22 cellular contexts compared by ENCODE assay signal in the genomic region with DNA sequence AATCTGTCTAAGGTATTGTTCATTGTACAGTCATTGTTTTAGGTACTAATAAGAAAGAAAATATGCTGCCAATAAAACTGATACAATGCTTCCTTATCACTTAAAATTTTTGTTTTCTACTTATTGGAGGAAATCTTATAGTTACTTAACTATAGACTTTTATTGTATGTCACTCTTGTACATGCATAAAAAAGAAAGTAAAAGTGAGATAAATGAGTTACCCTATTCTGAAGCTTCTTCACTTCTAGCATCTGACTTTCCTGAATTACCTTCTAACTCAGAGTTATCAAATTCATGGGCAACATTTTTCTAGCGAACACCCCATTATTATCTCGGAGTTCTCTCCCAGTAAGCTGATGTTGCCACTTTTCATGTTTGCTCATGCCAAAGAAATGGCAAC.
A peak's percentile ranks its signal among the peaks of the same experiment; 100 is the strongest.
DNase-seq lines count a peak whose midpoint lies in the region; ATAC-seq and TF ChIP-seq lines count a peak whose summit lies in the region.
"Had no signal": no experiment of that assay in that cellular context is flagged by ENCODE, and none has a peak within 500 bp of the region (broad histone marks: within the 10 kb centered on the region; RNA-seq: fewer than 3 reads in every experiment).

No MANE protein-coding gene starts in this region.

- H3K27ac ChIP-seq in 22Rv1 = peak overlapping the region; percentile 90
- H3K27ac ChIP-seq in VCaP = peak overlapping the region; percentile 96
- H3K27ac ChIP-seq in GM23248 = no peak overlapping the region
- H3K27ac ChIP-seq: A549 had no signal

- H3K36me3 ChIP-seq in Loucy (ENCODE audit: insufficient read depth, low read length) (no peaks in the 10 kb centered on the region), GM23248 (ENCODE audit: low read depth) (no peaks in the 10 kb centered on the region)
- H3K36me3 ChIP-seq: BE2C; BLaER1 treated with 17β-estradiol and CSF1 and Interleukin-3, amounts not matched to agents 10 nM and 100 nM had no signal

- peak; percentile 54 for ATAC-seq in GM18511 (IDR thresholded peaks at IDR 0.05; ENCODE audit: unreplicated experiment)
- ATAC-seq: A549, GM23338, HCT116 had no signal

- H3K9me2 ChIP-seq in Loucy (replicated peaks; ENCODE audit: low read depth, low read length) (no peaks in the 10 kb centered on the region), GM23248 (ENCODE audit: insufficient read depth) (no peaks in the 10 kb centered on the region)

- DNase-seq in activated effector memory CD4-positive, alpha-beta T cell treated with Interleukin-2 at 50 U/mL for 16 hours = no peak
- no peak for DNase-seq in stimulated activated CD4-positive, alpha-beta T cell treated with anti-CD3 and anti-CD28 coated beads, Interleukin-4, amount 100 ng/mL, for 1 hour
- DNase-seq in DMS79 treated with DMSO at 0.1 percent for 48 hours (lab: John Stamatoyannopoulos, UW) (no peak), GM23248 (no peak)
- DNase-seq: 8988T; ACHN; AML-193; BE2C; Calu3; CD4-positive, alpha-beta T cell; CD8-positive, alpha-beta memory T cell; DMS53; DND-41; H9 had no signal

- peak overlapping the region; percentile 26 for H3K4me3 ChIP-seq in Loucy (ENCODE audit: low read length, poor library complexity, severe bottlenecking)
- no peak overlapping the region for H3K4me3 ChIP-seq in GM23248
- H3K4me3 ChIP-seq: A549; BLaER1 treated with 17β-estradiol and CSF1 and Interleukin-3, amounts not matched to agents 10 nM and 100 nM; GM23338 had no signal

- 6 to 9% methylated on average over 2 of the region's 2 CpGs for WGBS in GM23248 (ENCODE audit: low coverage in 1 of 2, low lambda C conversion rate in 2 of 2, missing lambda C conversion rate in 2 of 2), 2 experiments

- H3K79me2 ChIP-seq in Loucy (ENCODE audit: insufficient read depth, low read length) = no peaks in the 10 kb centered on the region
- no peaks in the 10 kb centered on the region for H3K79me2 ChIP-seq in GM23248 (ENCODE audit: insufficient read depth)

- H3K4me1 ChIP-seq in Loucy (ENCODE audit: insufficient read depth, low read length, poor library complexity, severe bottlenecking) = peaks cover 31% of the 10 kb centered on the region
- no peaks in the 10 kb centered on the region for H3K4me1 ChIP-seq in GM23248 (ENCODE audit: insufficient read depth)
- H3K4me1 ChIP-seq: A549, BE2C had no signal

- TF ChIP-seq CTCF in 22Rv1 (IDR thresholded peaks at IDR 0.05) (no peak), Loucy (conservative IDR thresholded peaks at IDR 0.05; ENCODE audit: low read length) (no peak), VCaP (conservative IDR thresholded peaks at IDR 0.05) (no peak)

- H4K20me1 ChIP-seq in Loucy (ENCODE audit: insufficient read depth, low read length, poor library complexity, severe bottlenecking) (no peaks in the 10 kb centered on the region), GM23248 (ENCODE audit: insufficient read depth) (no peaks in the 10 kb centered on the region)
- H4K20me1 ChIP-seq: BLaER1 treated with 17β-estradiol and CSF1 and Interleukin-3, amounts not matched to agents 10 nM and 100 nM had no signal

- H3K4me2 ChIP-seq in Loucy (ENCODE audit: low read depth, low read length, poor library complexity, severe bottlenecking) = peak overlapping the region; percentile 63
- no peak overlapping the region for H3K4me2 ChIP-seq in GM23248 (ENCODE audit: unreplicated experiment)
- H3K4me2 ChIP-seq: A549, GM23338 had no signal

- H3K9me3 ChIP-seq in Loucy (ENCODE audit: insufficient read depth, low read depth, low read length) = 0 out of 2 replicates have a peak, but pooled peaks cover 3% of the 10 kb centered on the region
- H3K9me3 ChIP-seq in GM23248 (ENCODE audit: low read depth) = no peaks in the 10 kb centered on the region
- H3K9me3 ChIP-seq: A549, BE2C had no signal

- H3K27me3 ChIP-seq in Loucy (ENCODE audit: insufficient read depth, low read length, poor library complexity, severe bottlenecking) (no peaks in the 10 kb centered on the region), GM23248 (replicated peaks; ENCODE audit: insufficient read depth) (no peaks in the 10 kb centered on the region)
- H3K27me3 ChIP-seq: BE2C; BLaER1 treated with 17β-estradiol and CSF1 and Interleukin-3, amounts not matched to agents 10 nM and 100 nM had no signal

- in situ Hi-C loops in GM23248 (cut with MboI) = no loop called here

- H3F3A ChIP-seq in Loucy (ENCODE audit: low read depth) (no peaks in the 10 kb centered on the region), GM23248 (ENCODE audit: insufficient read depth) (no peaks in the 10 kb centered on the region)

- H2AFZ ChIP-seq in Loucy (ENCODE audit: low read length) (peak overlapping the region; percentile 75), GM23248 (no peak overlapping the region)

- peak overlapping the region; percentile 15 for H3K9ac ChIP-seq in Loucy (ENCODE audit: low read depth, low read length, poor library complexity, severe bottlenecking)
- no peak overlapping the region for H3K9ac ChIP-seq in GM23248
